9 cellular contexts compared by ENCODE assay signal in genomic region chr6:52724041-52724405, GRCh38. TPM values are rescaled to one million over a fixed set of nuclear protein-coding genes. Genes with fewer than 3 reads are reported as not detected.
DNase-seq lines count a peak whose midpoint lies in the region; ATAC-seq, FAIRE-seq and TF ChIP-seq lines count a peak whose summit lies in the region.
"Had no signal": no experiment of that assay in that cellular context is flagged by ENCODE, and none has a peak within 500 bp of the region (broad histone marks: within the 10 kb centered on the region; RNA-seq: fewer than 3 reads in every experiment).

No MANE protein-coding gene starts in this region.

- H3K27me3 ChIP-seq in GM23248 (replicated peaks; ENCODE audit: insufficient read depth) (no peaks in the 10 kb centered on the region), K562 (ENCODE audit: control insufficient read depth in 2 of 2, insufficient read depth in 2 of 2, low read length in 2 of 2) (no peaks in the 10 kb centered on the region), testis (no peaks in the 10 kb centered on the region)

- no peak for TF ChIP-seq EP300 in K562 (IDR thresholded peaks at IDR 0.05; ENCODE audit: low read length)

- H3K27ac ChIP-seq in GM23248 (peak overlapping the region; percentile 53), K562 (ENCODE audit: extremely low read depth, low read depth, low read length) (no peak overlapping the region), testis (peak overlapping the region; percentile 21 to 73)
- H3K27ac ChIP-seq: foreskin keratinocyte had no signal

- H4K20me1 ChIP-seq in GM23248 (ENCODE audit: insufficient read depth) = no peaks in the 10 kb centered on the region
- no peaks in the 10 kb centered on the region for H4K20me1 ChIP-seq in K562 (replicated peaks; ENCODE audit: control insufficient read depth, insufficient read depth, low read length)

- H3K9me2 ChIP-seq in GM23248 (ENCODE audit: insufficient read depth) = no peaks in the 10 kb centered on the region

- TF ChIP-seq RAD21 in K562 (CRISPR knock-in tag; conservative IDR thresholded peaks at IDR 0.05 in 1 of 2, IDR thresholded peaks at IDR 0.05 in 1 of 2) = no peak

- peak; percentile 93 for DNase-seq in GM23248
- no peak for DNase-seq in K562 (ENCODE audit: extremely low read depth in 1 of 4, low spot score in 3 of 4)
- DNase-seq in iris pigment epithelial cell (ENCODE audit: low read depth) = peak; percentile 35
- DNase-seq in testis = no peak
- DNase-seq in putamen (ENCODE audit: low spot score) = no peak

- intact Hi-C loops in K562 (cut with micrococcal nuclease) = loop anchor here (2.0 to 10.0 kb wide), 2 partner anchors 39 to 271 kb away; partner anchors contain the start of genes GSTA2 and GSTA4
- intact Hi-C loops in testis (cut with DNase I; ENCODE audit: low total_unique reads) = no loop called here

- CTCF ChIA-PET in K562 (lab: Yijun Ruan, JAX; ENCODE audit: low intra/inter-chr PET ratio) = interaction anchor here (0.6 to 0.7 kb wide), 2 partner anchors 58 to 77 kb away, joined by 3 read pairs; no protein-coding TSS in a partner anchor

- TF ChIP-seq CTCF in K562 (IDR thresholded peaks at IDR 0.05 in 2 of 3, conservative IDR thresholded peaks at IDR 0.05 in 1 of 3; ENCODE audit: insufficient read depth in 2 of 3, low read depth in 1 of 3, low read length in 3 of 3) (no peak), testis (IDR thresholded peaks at IDR 0.05) (no peak)

- 0 to 3% methylated on average over 2 of the region's 2 CpGs for WGBS in GM23248 (ENCODE audit: low coverage in 1 of 2, low lambda C conversion rate in 2 of 2, missing lambda C conversion rate in 2 of 2), 2 experiments
- 32% methylated on average over 2 of the region's 2 CpGs for WGBS in K562 (ENCODE audit: insufficient coverage, low coverage, missing lambda C conversion rate)
- 30 to 57% methylated on average over 2 of the region's 2 CpGs for WGBS in testis, 2 donors

- peaks cover 25% of the 10 kb centered on the region for H3F3A ChIP-seq in GM23248 (ENCODE audit: insufficient read depth)

- H3K4me3 ChIP-seq in GM23248 (no peak overlapping the region), K562 (no peak overlapping the region), testis (no peak overlapping the region)

- H3K9me3 ChIP-seq in GM23248 (ENCODE audit: low read depth) (no peaks in the 10 kb centered on the region), K562 (replicated peaks; ENCODE audit: control insufficient read depth, insufficient read depth, low read depth, low read length) (no peaks in the 10 kb centered on the region), testis (no peaks in the 10 kb centered on the region)

- no peak for FAIRE-seq in K562 (lab: Jason Lieb, UNC)

- H3K79me2 ChIP-seq in GM23248 (ENCODE audit: insufficient read depth) = no peaks in the 10 kb centered on the region
- H3K79me2 ChIP-seq in K562 (ENCODE audit: control insufficient read depth, insufficient read depth, low read length) = no peaks in the 10 kb centered on the region

- no TSS peak for BruUV-seq in K562 (replicated peaks; lab: Mats Ljungman, UMichigan)

- no peaks in the 10 kb centered on the region for H3K9me1 ChIP-seq in K562 (ENCODE audit: control insufficient read depth, insufficient read depth, low read length)

- TF ChIP-seq POLR2A in K562 (conservative IDR thresholded peaks at IDR 0.05) (no peak), testis (IDR thresholded peaks at IDR 0.05) (no peak)

- H2AFZ ChIP-seq in GM23248 (no peak overlapping the region), K562 (ENCODE audit: low read depth, low read length) (peak overlapping the region; percentile 76)

- H3K4me2 ChIP-seq in GM23248 (ENCODE audit: unreplicated experiment) (peak overlapping the region; percentile 47), K562 (ENCODE audit: insufficient read depth, low read length) (no peak overlapping the region)

- no peak for ATAC-seq in K562
- ATAC-seq in GM19035 (IDR thresholded peaks at IDR 0.05; ENCODE audit: unreplicated experiment) = no peak
- no peak for ATAC-seq in HG03108 (IDR thresholded peaks at IDR 0.05; ENCODE audit: unreplicated experiment)

- POLR2A ChIA-PET in K562 (lab: Yijun Ruan, JAX) = interaction anchor here (0.6 kb wide), 1 partner anchor 370 kb away, joined by 4 read pairs; no protein-coding TSS in a partner anchor

- no peaks in the 10 kb centered on the region for H3K36me3 ChIP-seq in GM23248 (ENCODE audit: low read depth)
- H3K36me3 ChIP-seq in K562 (ENCODE audit: control insufficient read depth, insufficient read depth, low read length) = no peaks in the 10 kb centered on the region
- no peaks in the 10 kb centered on the region for H3K36me3 ChIP-seq in testis (ENCODE audit: low read depth, missing control alignments)

- no peak overlapping the region for H3K9ac ChIP-seq in GM23248
- H3K9ac ChIP-seq in K562 (ENCODE audit: insufficient read depth in 1 of 2, low read depth in 2 of 2, low read length in 2 of 2) = no peak overlapping the region

- H3K4me1 ChIP-seq in GM23248 (ENCODE audit: insufficient read depth) = peaks cover 35% of the 10 kb centered on the region
- peaks cover 14 to 27% of the 10 kb centered on the region in 2 experiments for H3K4me1 ChIP-seq in K562 (replicated peaks in 1 of 2; ENCODE audit: control insufficient read depth in 2 of 2, insufficient read depth in 2 of 2, low read length in 2 of 2)
- H3K4me1 ChIP-seq in testis = peaks cover 17% of the 10 kb centered on the region

- in situ Hi-C loops in GM23248 (cut with MboI) (no loop called here), K562 (cut with MboI) (loop anchor here (10.0 kb wide), 1 partner anchor 331 kb away; no protein-coding TSS in a partner anchor)

RNA-seq across cellular contexts. Expression of gene GSTA2, which starts 39.3 kb away (rescaled TPM):
- total RNA-seq in GM23248 (2014; rRNA removed; shearing (Covaris generic)) = 0.11 TPM in 1 of 2 replicates, not detected in the other
- polyA plus RNA-seq in GM23248 (2016; fragmentation: Nextera tagmentation; extraction: Ambion mirVana) (0.51 TPM in 1 of 2 replicates, not detected in the other), K562 (2011; rRNA removed) (0.15 TPM in 1 of 2 replicates, not detected in the other), K562 (2014; fragmentation: Illumina TruSeq; extraction: Trizol) (0.12 TPM in 1 of 2 replicates, not detected in the other), K562 (2014; fragmentation: Nextera tagmentation; extraction: Ambion mirVana) (under 1 TPM; 0.18 to 0.24 TPM), K562 (2014; rRNA removed) (0.08 and 0.13 TPM in 2 replicates), testis (ENCODE audit: insufficient read depth, low read depth, low replicate concordance) (65.4 TPM)
- not detected in 2 replicates for total RNA-seq in K562 (2011; cell fraction: chromatin; rRNA removed; ENCODE audit: low replicate concordance)
- total RNA-seq in K562 (2011; cell fraction: nucleolus; rRNA removed) = not detected in 2 replicates
- not detected in 2 replicates for total RNA-seq in K562 (2011; cell fraction: nucleoplasm; rRNA removed)
- total RNA-seq in K562 (2014; rRNA removed) (0.12 TPM in 1 of 2 replicates, not detected in the other), K562 (2014; rRNA removed; fragmentation: Illumina TruSeq; extraction: Trizol) (0.11 TPM in 1 of 2 replicates, not detected in the other), K562 (2015; rRNA removed; fragmentation: Illumina TruSeq; extraction: Trizol) (0.14 TPM in 1 of 2 replicates, not detected in the other), K562 (2021) (not detected in 2 replicates), testis (10 to 100 TPM; 85.9 to 89.9 TPM)
- polyA plus RNA-seq in K562 (2011; cell fraction: cytosol; rRNA removed) = 0.04 and 0.06 TPM in 2 replicates
- polyA plus RNA-seq in K562 (2011; cell fraction: nucleus; rRNA removed) = not detected in 2 replicates
- polyA plus RNA-seq in K562 (2012) = not detected in 2 replicates
- polyA minus RNA-seq in K562 (2011; rRNA and poly(A)+ RNA removed) = not detected in 2 replicates
- not detected in 2 replicates for polyA minus RNA-seq in K562 (2011; cell fraction: cytosol; rRNA and poly(A)+ RNA removed)
- not detected in 2 replicates for polyA minus RNA-seq in K562 (2011; cell fraction: nucleus; rRNA and poly(A)+ RNA removed)
- total RNA-seq: foreskin keratinocyte, T-helper 17 cell had no signal
- polyA plus RNA-seq: foreskin keratinocyte had no signal

RNA-seq across cellular contexts. Expression of gene TMEM14A, which starts 53.1 kb away (rescaled TPM):
- 64.0 and 68.4 TPM in 2 replicates for total RNA-seq in GM23248 (2014; rRNA removed; shearing (Covaris generic))
- polyA plus RNA-seq in GM23248 (2016; fragmentation: Nextera tagmentation; extraction: Ambion mirVana) (95.1 and 96.0 TPM in 2 replicates), K562 (2011; rRNA removed) (6.1 and 10.7 TPM in 2 replicates), K562 (2014; fragmentation: Illumina TruSeq; extraction: Trizol) (6.1 and 6.9 TPM in 2 replicates), K562 (2014; fragmentation: Nextera tagmentation; extraction: Ambion mirVana) (10 to 100 TPM; 32.5 to 43.3 TPM), K562 (2014; rRNA removed) (6.2 and 8.0 TPM in 2 replicates), testis (ENCODE audit: insufficient read depth, low read depth, low replicate concordance) (27.4 TPM)
- total RNA-seq in K562 (2011; cell fraction: chromatin; rRNA removed; ENCODE audit: low replicate concordance) = 0.86 and 3.8 TPM in 2 replicates
- 2.8 and 2.9 TPM in 2 replicates for total RNA-seq in K562 (2011; cell fraction: nucleolus; rRNA removed)
- 3.7 and 5.0 TPM in 2 replicates for total RNA-seq in K562 (2011; cell fraction: nucleoplasm; rRNA removed)
- total RNA-seq in K562 (2014; rRNA removed) (3.5 and 5.4 TPM in 2 replicates), K562 (2014; rRNA removed; fragmentation: Illumina TruSeq; extraction: Trizol) (9.5 and 10.2 TPM in 2 replicates), K562 (2015; rRNA removed; fragmentation: Illumina TruSeq; extraction: Trizol) (8.5 and 10.0 TPM in 2 replicates), K562 (2021) (7.4 and 8.1 TPM in 2 replicates), testis (10 to 100 TPM; 23.7 to 33.4 TPM)
- 5.5 and 5.7 TPM in 2 replicates for polyA plus RNA-seq in K562 (2011; cell fraction: cytosol; rRNA removed)
- polyA plus RNA-seq in K562 (2011; cell fraction: nucleus; rRNA removed) = 1.1 and 2.0 TPM in 2 replicates
- polyA plus RNA-seq in K562 (2012) = 8.5 and 11.2 TPM in 2 replicates
- polyA minus RNA-seq in K562 (2011; rRNA and poly(A)+ RNA removed) = 1.8 and 3.7 TPM in 2 replicates
- 1.4 and 3.5 TPM in 2 replicates for polyA minus RNA-seq in K562 (2011; cell fraction: cytosol; rRNA and poly(A)+ RNA removed)
- 0.67 and 1.1 TPM in 2 replicates for polyA minus RNA-seq in K562 (2011; cell fraction: nucleus; rRNA and poly(A)+ RNA removed)

Comparison
In these comparisons a context has a peak if more than half of its experiments do, and no peak if none do; other contexts are left out.
1. DNase-seq: peak in GM23248 (single experiment) and iris pigment epithelial cell (single experiment); none in K562 (0 of 4), testis (single experiment) and putamen (single experiment).
2. RNA of gene GSTA2, which starts 39.3 kb away (total RNA-seq): 85.9 to 89.9 TPM in testis; 0.11 to 0.14 TPM in K562 and 0.11 TPM in GM23248; every median in the first group is over 10 times any median in the second.